Comparison of ENCODE assay signal across 16 cellular contexts in the genomic region with DNA sequence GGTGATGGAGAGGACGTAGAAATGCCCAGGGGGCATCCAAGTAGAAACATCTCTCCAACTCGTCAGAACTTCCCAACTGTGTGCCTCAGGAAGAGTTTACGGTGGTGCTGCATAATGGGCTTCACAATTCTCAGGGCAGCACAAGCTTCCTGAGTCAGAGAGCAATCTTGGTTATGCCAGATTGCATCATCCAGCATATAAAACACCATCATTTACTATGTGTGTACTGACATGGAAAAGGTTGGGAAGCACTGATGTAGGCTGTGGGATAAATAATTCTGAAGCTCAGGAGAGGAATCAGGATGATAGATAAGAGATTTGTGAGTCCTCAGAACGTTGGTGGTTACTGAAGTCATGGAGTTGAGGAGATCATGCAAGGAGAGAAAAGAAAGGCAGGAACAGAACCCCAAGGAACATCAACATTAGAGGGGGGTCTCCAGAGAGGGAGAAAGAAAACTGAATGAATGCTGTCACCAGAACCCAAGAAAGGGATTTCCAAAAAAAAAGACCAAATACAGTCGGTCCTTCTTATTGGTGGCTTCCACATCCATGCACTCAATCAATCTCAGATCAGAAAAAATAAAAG. TPM values are rescaled to one million over a fixed set of nuclear protein-coding genes. Genes with fewer than 3 reads are reported as not detected.
DNase-seq lines count a peak whose midpoint lies in the region; ATAC-seq and TF ChIP-seq lines count a peak whose summit lies in the region.
"Had no signal": no experiment of that assay in that cellular context is flagged by ENCODE, and none has a peak within 500 bp of the region (broad histone marks: within the 10 kb centered on the region; RNA-seq: fewer than 3 reads in every experiment).

No MANE protein-coding gene starts in this region.

- H3K27me3 ChIP-seq in BJ (ENCODE audit: control insufficient read depth, insufficient read depth, low read length) = no peaks in the 10 kb centered on the region
- H3K27me3 ChIP-seq: stomach had no signal

- no peak overlapping the region for H3K27ac Mint-ChIP-seq in natural killer cell treated with Interleukin-12 subunit alpha and Interleukin-12 subunit beta and Interleukin-15 and Interleukin-18, amount 100 ng/mL, for 72 hours
- H3K27ac Mint-ChIP-seq in glutamatergic neuron (ENCODE audit: unreplicated experiment) = no peak overlapping the region
- H3K27ac Mint-ChIP-seq: nephron had no signal

- H3K4me3 Mint-ChIP-seq in natural killer cell treated with Interleukin-12 subunit alpha and Interleukin-12 subunit beta and Interleukin-15 and Interleukin-18, amount 100 ng/mL, for 72 hours = no peak overlapping the region
- no peak overlapping the region for H3K4me3 Mint-ChIP-seq in glutamatergic neuron (ENCODE audit: unreplicated experiment)
- H3K4me3 Mint-ChIP-seq: activated T-cell treated with anti-CD3 and anti-CD28 coated beads, Interleukin-2, amount 50 U/mL, for 4 hours; nephron had no signal

- peak; percentile 64 for DNase-seq in BJ (ENCODE audit: low read depth)
- peak; percentile 40 for DNase-seq in HT1080 (ENCODE audit: low read depth)
- peak; percentile 49 for DNase-seq in astrocyte of the spinal cord (ENCODE audit: low read depth, low spot score)
- peak; percentile 73 for DNase-seq in iris pigment epithelial cell (ENCODE audit: low read depth)
- DNase-seq in natural killer cell treated with Interleukin-12 subunit alpha and Interleukin-12 subunit beta and Interleukin-15 and Interleukin-18, amount 100 ng/mL, for 72 hours (ENCODE audit: low spot score) = no peak
- DNase-seq in HuH-7.5 (ENCODE audit: low spot score) = no peak
- DNase-seq in glutamatergic neuron = no peak
- DNase-seq: activated T-cell treated with anti-CD3 and anti-CD28 coated beads, Interleukin-2, amount 50 U/mL, for 4 hours; amygdala; left colon; NCI-H2081; stomach had no signal

- TF ChIP-seq CTCF in BJ (IDR thresholded peaks at IDR 0.05; ENCODE audit: insufficient read depth, low read depth, low read length) (no peak), astrocyte of the spinal cord (IDR thresholded peaks at IDR 0.05; ENCODE audit: low read depth, low read length) (no peak), glutamatergic neuron (IDR thresholded peaks at IDR 0.05; ENCODE audit: partially characterized antibody, unreplicated experiment) (no peak)

- H3K4me3 ChIP-seq in BJ (ENCODE audit: low read depth, low read length) (no peak overlapping the region), astrocyte of the spinal cord (ENCODE audit: low read depth, low read length) (no peak overlapping the region)
- H3K4me3 ChIP-seq: stomach had no signal

- peaks cover 5 to 16% of the 10 kb centered on the region in 2 donors for H3K27me3 Mint-ChIP-seq in natural killer cell treated with Interleukin-12 subunit alpha and Interleukin-12 subunit beta and Interleukin-15 and Interleukin-18, amount 100 ng/mL, for 72 hours
- H3K27me3 Mint-ChIP-seq in glutamatergic neuron (ENCODE audit: unreplicated experiment) = peaks cover 2% of the 10 kb centered on the region

- no peak for ATAC-seq in natural killer cell treated with Interleukin-12 subunit alpha and Interleukin-12 subunit beta and Interleukin-15 and Interleukin-18, amount 100 ng/mL, for 72 hours
- no peak for ATAC-seq in GM19452 (IDR thresholded peaks at IDR 0.05; ENCODE audit: unreplicated experiment)
- ATAC-seq: activated CD4-positive, CD25-positive, alpha-beta regulatory T cell treated with anti-CD3 and anti-CD28 coated beads, Interleukin-2, amount 50 U/mL, for 24 hours; activated T-cell treated with anti-CD3 and anti-CD28 coated beads, Interleukin-2, amount 50 U/mL, for 4 hours; left colon; sciatic nerve had no signal

- in situ Hi-C loops in astrocyte of the spinal cord (cut with HindIII; ENCODE audit: low sequenced_read_pairs) = no loop called here

- H3K36me3 Mint-ChIP-seq in natural killer cell treated with Interleukin-12 subunit alpha and Interleukin-12 subunit beta and Interleukin-15 and Interleukin-18, amount 100 ng/mL, for 72 hours = no peaks in the 10 kb centered on the region
- H3K36me3 Mint-ChIP-seq in glutamatergic neuron (ENCODE audit: unreplicated experiment) = no peaks in the 10 kb centered on the region

- peaks cover 11 to 13% of the 10 kb centered on the region in 2 donors for H3K4me1 Mint-ChIP-seq in natural killer cell treated with Interleukin-12 subunit alpha and Interleukin-12 subunit beta and Interleukin-15 and Interleukin-18, amount 100 ng/mL, for 72 hours (ENCODE audit: low read depth in 2 of 2)
- peaks cover 7% of the 10 kb centered on the region for H3K4me1 Mint-ChIP-seq in glutamatergic neuron (ENCODE audit: low read depth, unreplicated experiment)

- CTCF ChIA-PET in BJ (lab: Yijun Ruan, JAX) = interaction anchor here (1.2 to 2.1 kb wide), 2 partner anchors 55 to 58 kb away, joined by 3 to 7 read pairs; no protein-coding TSS in a partner anchor

- no peaks in the 10 kb centered on the region for H3K36me3 ChIP-seq in BJ (ENCODE audit: control insufficient read depth, insufficient read depth, low read length)

- no peaks in the 10 kb centered on the region for H3K9me3 Mint-ChIP-seq in natural killer cell treated with Interleukin-12 subunit alpha and Interleukin-12 subunit beta and Interleukin-15 and Interleukin-18, amount 100 ng/mL, for 72 hours
- peaks cover 12% of the 10 kb centered on the region for H3K9me3 Mint-ChIP-seq in glutamatergic neuron (ENCODE audit: unreplicated experiment)
- H3K9me3 Mint-ChIP-seq: activated T-cell treated with anti-CD3 and anti-CD28 coated beads, Interleukin-2, amount 50 U/mL, for 4 hours; nephron had no signal

- POLR2A ChIA-PET in BJ (lab: Charles Lee) = no interaction called here

RNA-seq across cellular contexts. Expression of a gene that starts 4.7 kb away (rescaled TPM):
- 7.3 and 13.2 TPM in 2 replicates for polyA plus RNA-seq in BJ (2011; rRNA removed)
- polyA minus RNA-seq in BJ (2011; rRNA and poly(A)+ RNA removed) = 16.9 and 19.7 TPM in 2 replicates
- 19.6 and 22.2 TPM in 2 replicates for total RNA-seq in HT1080 (2014; rRNA removed; shearing (Covaris generic))
- polyA plus RNA-seq in HT1080 (2015; cell fraction: cytosol; rRNA removed) = 13.4 and 14.7 TPM in 2 replicates
- 35.8 and 41.4 TPM in 2 replicates for polyA plus RNA-seq in HT1080 (2015; cell fraction: nucleus; rRNA removed)
- total RNA-seq in natural killer cell treated with Interleukin-12 subunit alpha and Interleukin-12 subunit beta and Interleukin-15 and Interleukin-18, amount 100 ng/mL, for 72 hours = 1 to 10 TPM; 1.9 to 4.4 TPM
- 64.3 TPM for total RNA-seq in glutamatergic neuron (ENCODE audit: unreplicated experiment)

RNA-seq across cellular contexts. Expression of a gene that starts 10.0 kb away (rescaled TPM):
- polyA plus RNA-seq in BJ (2011; rRNA removed) = 2.6 and 3.5 TPM in 2 replicates
- polyA minus RNA-seq in BJ (2011; rRNA and poly(A)+ RNA removed) = 1.6 and 2.5 TPM in 2 replicates
- 2.4 and 3.3 TPM in 2 replicates for total RNA-seq in HT1080 (2014; rRNA removed; shearing (Covaris generic))
- 3.4 and 3.8 TPM in 2 replicates for polyA plus RNA-seq in HT1080 (2015; cell fraction: cytosol; rRNA removed)
- polyA plus RNA-seq in HT1080 (2015; cell fraction: nucleus; rRNA removed) = 3.3 and 6.4 TPM in 2 replicates
- total RNA-seq in natural killer cell treated with Interleukin-12 subunit alpha and Interleukin-12 subunit beta and Interleukin-15 and Interleukin-18, amount 100 ng/mL, for 72 hours = 1 to 10 TPM; 5.9 to 6.8 TPM
- 5.9 TPM for total RNA-seq in glutamatergic neuron (ENCODE audit: unreplicated experiment)

Comparison
In these comparisons a context has a peak if more than half of its experiments do, and no peak if none do; other contexts are left out.
1. DNase-seq: peak in BJ (single experiment), HT1080 (single experiment), astrocyte of the spinal cord (single experiment) and iris pigment epithelial cell (single experiment); none in natural killer cell treated with Interleukin-12 subunit alpha and Interleukin-12 subunit beta and Interleukin-15 and Interleukin-18, amount 100 ng/mL, for 72 hours (single experiment), HuH-7.5 (single experiment) and glutamatergic neuron (single experiment).